ENCODE assay signal across 12 cellular contexts in the genomic region with DNA sequence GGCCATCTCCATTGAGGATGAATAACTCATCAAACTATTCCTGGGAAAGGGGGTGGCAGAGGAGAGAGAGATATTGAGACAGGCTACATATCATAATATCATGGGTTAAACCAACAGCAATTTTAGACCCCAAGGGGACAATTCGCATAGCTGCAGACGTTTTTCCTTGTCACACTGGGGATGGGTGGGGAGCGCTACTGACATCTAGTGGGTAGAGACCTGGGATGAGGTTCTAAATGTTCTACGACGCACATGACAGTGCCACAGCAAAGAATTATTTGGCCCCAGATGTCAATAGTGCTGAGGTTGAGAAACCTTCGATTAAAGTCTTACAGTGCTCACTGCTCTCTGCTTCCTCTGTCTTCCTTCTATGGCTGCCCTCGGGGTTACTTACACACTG.
DNase-seq lines count a peak whose midpoint lies in the region; ATAC-seq and TF ChIP-seq lines count a peak whose summit lies in the region.
"Had no signal": no experiment of that assay in that cellular context is flagged by ENCODE, and none has a peak within 500 bp of the region (broad histone marks: within the 10 kb centered on the region; RNA-seq: fewer than 3 reads in every experiment).

No MANE protein-coding gene starts in this region.

- H3K4me1 ChIP-seq in GM23338 (ENCODE audit: insufficient read depth) = no peaks in the 10 kb centered on the region

- H3K27ac Mint-ChIP-seq in Calu3 (ENCODE audit: unreplicated experiment) (no peak overlapping the region), GM23338 (no peak overlapping the region)
- H3K27ac Mint-ChIP-seq: activated naive CD8-positive, alpha-beta T cell; natural killer cell treated with Interleukin-12 subunit alpha and Interleukin-12 subunit beta and Interleukin-15 and Interleukin-18, amount 100 ng/mL, for 72 hours had no signal

- intact Hi-C loops in Calu3 (cut with micrococcal nuclease; ENCODE audit: unreplicated experiment) = loop anchor here (2.0 kb wide), 1 partner anchor 149 kb away; no protein-coding TSS in a partner anchor

- H3K4me1 Mint-ChIP-seq in Calu3 (ENCODE audit: low read depth, unreplicated experiment) (no peaks in the 10 kb centered on the region), GM23338 (peaks cover 2% of the 10 kb centered on the region; the same call in 2 of the 3 replicates)

- no peak overlapping the region for H3K4me3 Mint-ChIP-seq in Calu3 (ENCODE audit: low read depth, unreplicated experiment)
- H3K4me3 Mint-ChIP-seq in GM23338 = no peak overlapping the region
- H3K4me3 Mint-ChIP-seq: activated naive CD8-positive, alpha-beta T cell; natural killer cell treated with Interleukin-12 subunit alpha and Interleukin-12 subunit beta and Interleukin-15 and Interleukin-18, amount 100 ng/mL, for 72 hours had no signal

- no peaks in the 10 kb centered on the region for H3K79me2 ChIP-seq in GM23338 (replicated peaks; ENCODE audit: insufficient read depth)

- ATAC-seq in GM23338 = peak; percentile 57
- ATAC-seq: natural killer cell treated with Interleukin-12 subunit alpha and Interleukin-12 subunit beta and Interleukin-15 and Interleukin-18, amount 100 ng/mL, for 72 hours had no signal

- no peaks in the 10 kb centered on the region for H3K27me3 ChIP-seq in GM23338 (ENCODE audit: insufficient read depth)

- no peaks in the 10 kb centered on the region for H3K9me3 Mint-ChIP-seq in Calu3 (ENCODE audit: low read depth, unreplicated experiment)
- no peaks in the 10 kb centered on the region for H3K9me3 Mint-ChIP-seq in GM23338
- H3K9me3 Mint-ChIP-seq: natural killer cell treated with Interleukin-12 subunit alpha and Interleukin-12 subunit beta and Interleukin-15 and Interleukin-18, amount 100 ng/mL, for 72 hours had no signal

- TF ChIP-seq CTCF in Calu3 (IDR thresholded peaks at IDR 0.05; ENCODE audit: unreplicated experiment) = no peak
- peak; percentile 50 to 72 for TF ChIP-seq CTCF in GM23338 (conservative IDR thresholded peaks at IDR 0.05; ENCODE audit: low read depth in 2 of 2)

- CTCF ChIA-PET in Calu3 (lab: Charles Lee) = interaction anchor here (0.7 kb wide), 1 partner anchor 29 kb away, joined by 3 read pairs; no protein-coding TSS in a partner anchor

- no peak overlapping the region for H3K4me3 ChIP-seq in GM23338

- H3K4me2 ChIP-seq in GM23338 = no peak overlapping the region

- no peak overlapping the region for H3K27ac ChIP-seq in GM23338 (ENCODE audit: low read depth)

- no peak overlapping the region for H2AFZ ChIP-seq in GM23338

- no TSS peak for BruUV-seq in Calu3 (replicated peaks; lab: Mats Ljungman, UMichigan)

- DNase-seq in Calu3 = peak; percentile 7
- DNase-seq in GM23338 (ENCODE audit: low spot score) = peak; percentile 52
- DNase-seq in OCI-M1 (lab: John Stamatoyannopoulos, UW) = peak; percentile 3
- peak; percentile 9 for DNase-seq in iPS DF 4.7 (ENCODE audit: extremely low read depth, low spot score)
- no peak for DNase-seq in T-helper 9 cell
- no peak for DNase-seq in stimulated activated CD8-positive, alpha-beta memory T cell treated with anti-CD3 and anti-CD28 coated beads, Interleukin-4, amount 100 ng/mL, for 48 hours
- DNase-seq in activated CD4-positive, alpha-beta T cell treated with anti-CD3 and anti-CD28 coated beads for 1 hour = no peak
- DNase-seq in HPDE6-E6E7 (ENCODE audit: extremely low spot score) = no peak
- DNase-seq: foreskin melanocyte, T1000 had no signal

- H3K9me2 ChIP-seq in GM23338 (ENCODE audit: insufficient read depth) = no peaks in the 10 kb centered on the region

- H4K20me1 ChIP-seq in GM23338 (replicated peaks; ENCODE audit: insufficient read depth) = no peaks in the 10 kb centered on the region; the same call in 1 of the 2 replicates

- H3F3A ChIP-seq in GM23338 (replicated peaks; ENCODE audit: low read depth) = no peaks in the 10 kb centered on the region

- H3K36me3 Mint-ChIP-seq in Calu3 (ENCODE audit: insufficient read depth, unreplicated experiment) (no peaks in the 10 kb centered on the region), GM23338 (ENCODE audit: low read depth) (no peaks in the 10 kb centered on the region)
- H3K36me3 Mint-ChIP-seq: activated naive CD8-positive, alpha-beta T cell; natural killer cell treated with Interleukin-12 subunit alpha and Interleukin-12 subunit beta and Interleukin-15 and Interleukin-18, amount 100 ng/mL, for 72 hours had no signal

- no peaks in the 10 kb centered on the region for H3K36me3 ChIP-seq in GM23338 (ENCODE audit: insufficient read depth)

- H3K27me3 Mint-ChIP-seq in Calu3 (ENCODE audit: unreplicated experiment) (peaks cover 83% of the 10 kb centered on the region), GM23338 (ENCODE audit: insufficient read depth, low read depth, poor library complexity) (peaks cover 2% of the 10 kb centered on the region)

TF ChIP-seq in GM23338, 12 proteins besides CTCF, POLR2A, EP300 and RAD21:
- no peak for TF ChIP-seq EZH2 (IDR thresholded peaks at IDR 0.05; ENCODE audit: low read depth, unreplicated experiment)
- no peak for TF ChIP-seq ZNF114 (CRISPR knock-in tag; IDR thresholded peaks at IDR 0.05)
- no peak for TF ChIP-seq NANOG (IDR thresholded peaks at IDR 0.05; ENCODE audit: borderline replicate concordance)
- TF ChIP-seq JUNB (IDR thresholded peaks at IDR 0.05; ENCODE audit: unreplicated experiment) = no peak
- TF ChIP-seq, protein P1, sequence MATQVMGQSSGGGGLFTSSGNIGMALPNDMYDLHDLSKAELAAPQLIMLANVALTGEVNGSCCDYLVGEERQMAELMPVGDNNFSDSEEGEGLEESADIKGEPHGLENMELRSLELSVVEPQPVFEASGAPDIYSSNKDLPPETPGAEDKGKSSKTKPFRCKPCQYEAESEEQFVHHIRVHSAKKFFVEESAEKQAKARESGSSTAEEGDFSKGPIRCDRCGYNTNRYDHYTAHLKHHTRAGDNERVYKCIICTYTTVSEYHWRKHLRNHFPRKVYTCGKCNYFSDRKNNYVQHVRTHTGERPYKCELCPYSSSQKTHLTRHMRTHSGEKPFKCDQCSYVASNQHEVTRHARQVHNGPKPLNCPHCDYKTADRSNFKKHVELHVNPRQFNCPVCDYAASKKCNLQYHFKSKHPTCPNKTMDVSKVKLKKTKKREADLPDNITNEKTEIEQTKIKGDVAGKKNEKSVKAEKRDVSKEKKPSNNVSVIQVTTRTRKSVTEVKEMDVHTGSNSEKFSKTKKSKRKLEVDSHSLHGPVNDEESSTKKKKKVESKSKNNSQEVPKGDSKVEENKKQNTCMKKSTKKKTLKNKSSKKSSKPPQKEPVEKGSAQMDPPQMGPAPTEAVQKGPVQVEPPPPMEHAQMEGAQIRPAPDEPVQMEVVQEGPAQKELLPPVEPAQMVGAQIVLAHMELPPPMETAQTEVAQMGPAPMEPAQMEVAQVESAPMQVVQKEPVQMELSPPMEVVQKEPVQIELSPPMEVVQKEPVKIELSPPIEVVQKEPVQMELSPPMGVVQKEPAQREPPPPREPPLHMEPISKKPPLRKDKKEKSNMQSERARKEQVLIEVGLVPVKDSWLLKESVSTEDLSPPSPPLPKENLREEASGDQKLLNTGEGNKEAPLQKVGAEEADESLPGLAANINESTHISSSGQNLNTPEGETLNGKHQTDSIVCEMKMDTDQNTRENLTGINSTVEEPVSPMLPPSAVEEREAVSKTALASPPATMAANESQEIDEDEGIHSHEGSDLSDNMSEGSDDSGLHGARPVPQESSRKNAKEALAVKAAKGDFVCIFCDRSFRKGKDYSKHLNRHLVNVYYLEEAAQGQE (IDR thresholded peaks at IDR 0.05; ENCODE audit: unreplicated experiment) = no peak
- TF ChIP-seq ZNF331 (CRISPR knock-in tag; IDR thresholded peaks at IDR 0.05; ENCODE audit: low read depth) = no peak
- no peak for TF ChIP-seq POLR2AphosphoS5 (IDR thresholded peaks at IDR 0.05; ENCODE audit: low read depth)
- no peak for TF ChIP-seq EZH2phosphoT487 (IDR thresholded peaks at IDR 0.05; ENCODE audit: unreplicated experiment)
- TF ChIP-seq STAT1 (IDR thresholded peaks at IDR 0.05; ENCODE audit: unreplicated experiment) = no peak

Comparison
In these comparisons a context has a peak if more than half of its experiments do, and no peak if none do; other contexts are left out.
1. DNase-seq: peak in Calu3 (single experiment), GM23338 (single experiment), OCI-M1 (single experiment) and iPS DF 4.7 (single experiment); none in T-helper 9 cell (single experiment), stimulated activated CD8-positive, alpha-beta memory T cell treated with anti-CD3 and anti-CD28 coated beads, Interleukin-4, amount 100 ng/mL, for 48 hours (single experiment), activated CD4-positive, alpha-beta T cell treated with anti-CD3 and anti-CD28 coated beads for 1 hour (single experiment) and HPDE6-E6E7 (single experiment).